Comparison of ENCODE assay signal across 8 cellular contexts in genomic region chr11:116927163-116927772, GRCh38.
DNase-seq lines count a peak whose midpoint lies in the region; ATAC-seq lines count a peak whose summit lies in the region.

No MANE protein-coding gene starts in this region.

- DNase-seq in CD4-positive, alpha-beta memory T cell: peak; percentile 45 to 78 (median 57)
- peak; percentile 12 for DNase-seq in NCI-H69 (lab: John Stamatoyannopoulos, UW)
- peak; percentile 77 for DNase-seq in activated naive CD4-positive, alpha-beta T cell treated with anti-CD3 and anti-CD28 coated beads, Interleukin-2, amount 10 ng/mL, durations not matched to agents 7 days and 5 days
- peak in 7 of 9 donors; percentile 49 to 75 (median 65) for DNase-seq in naive thymus-derived CD4-positive, alpha-beta T cell
- DNase-seq in posterior vena cava (ENCODE audit: low spot score): no peak
- no peak for DNase-seq in NCI-H226
- DNase-seq in NCI-H446 (lab: John Stamatoyannopoulos, UW): no peak

- peak overlapping the region in 1 of 2 donors; percentile 24 for H3K4me3 ChIP-seq in CD4-positive, alpha-beta memory T cell (ENCODE audit: low read length in 2 of 2)
- H3K4me3 ChIP-seq in naive thymus-derived CD4-positive, alpha-beta T cell (ENCODE audit: low read length): peak overlapping the region; percentile 18

- peak; percentile 52 for ATAC-seq in naive thymus-derived CD4-positive, alpha-beta T cell
- ATAC-seq in GM18873 (IDR thresholded peaks at IDR 0.05; ENCODE audit: low FRiP score, unreplicated experiment): no peak

- intact Hi-C loops in CD4-positive, alpha-beta memory T cell (cut with micrococcal nuclease): loop anchor here (1.0 to 5.0 kb wide), 4 partner anchors 16 to 305 kb away; partner anchors contain the start of genes PCSK7 and RNF214
- intact Hi-C loops in naive thymus-derived CD4-positive, alpha-beta T cell (cut with micrococcal nuclease): loop anchor here (1.0 to 5.0 kb wide), 6 partner anchors 26 to 179 kb away; no protein-coding TSS in a partner anchor
- intact Hi-C loops in posterior vena cava (cut with DNase I): no loop called here

- H3K36me3 Mint-ChIP-seq in CD4-positive, alpha-beta memory T cell: peaks cover 9 to 22% of the 10 kb centered on the region in 2 donors
- H3K36me3 Mint-ChIP-seq in activated naive CD4-positive, alpha-beta T cell treated with anti-CD3 and anti-CD28 coated beads, Interleukin-2, amount 10 ng/mL, durations not matched to agents 7 days and 5 days: peaks cover 32% of the 10 kb centered on the region
- H3K36me3 Mint-ChIP-seq in naive thymus-derived CD4-positive, alpha-beta T cell: peaks cover 0 to 21% (median 12%) of the 10 kb centered on the region in 5 donors

- H3K27me3 ChIP-seq in CD4-positive, alpha-beta memory T cell (ENCODE audit: insufficient read depth, low read length): no peaks in the 10 kb centered on the region
- H3K27me3 ChIP-seq in naive thymus-derived CD4-positive, alpha-beta T cell (ENCODE audit: control insufficient read depth in 2 of 2, insufficient read depth in 2 of 2, low read length in 2 of 2): no peaks in the 10 kb centered on the region

- CTCF ChIA-PET in CD4-positive, alpha-beta memory T cell (lab: Charles Lee; ENCODE audit: partially characterized antibody): interaction anchor here (1.0 to 3.1 kb wide), 10 partner anchors 10 to 179 kb away, joined by 3 to 18 read pairs (median 4); partner anchors contain the start of gene SIK3
- CTCF ChIA-PET in activated naive CD4-positive, alpha-beta T cell treated with anti-CD3 and anti-CD28 coated beads, Interleukin-2, amount 10 ng/mL, durations not matched to agents 7 days and 5 days (lab: Charles Lee): interaction anchor here (0.9 to 1.2 kb wide), 8 partner anchors 31 to 179 kb away, joined by 3 to 5 read pairs (median 4); partner anchors contain the start of gene SIK3
- CTCF ChIA-PET in naive thymus-derived CD4-positive, alpha-beta T cell (lab: Charles Lee): interaction anchor here (0.6 to 1.5 kb wide), 10 partner anchors 8 to 141 kb away, joined by 3 to 6 read pairs (median 4); no protein-coding TSS in a partner anchor

- peak overlapping the region; percentile 87 for H3K27ac ChIP-seq in CD4-positive, alpha-beta memory T cell (ENCODE audit: low read depth, low read length)
- peak overlapping the region; percentile 81 for H3K27ac ChIP-seq in naive thymus-derived CD4-positive, alpha-beta T cell (ENCODE audit: low read depth, low read length)

- H3K4me1 Mint-ChIP-seq in CD4-positive, alpha-beta memory T cell: peaks cover 63 to 90% (median 75%) of the 10 kb centered on the region in 4 donors
- peaks cover 88% of the 10 kb centered on the region for H3K4me1 Mint-ChIP-seq in activated naive CD4-positive, alpha-beta T cell treated with anti-CD3 and anti-CD28 coated beads, Interleukin-2, amount 10 ng/mL, durations not matched to agents 7 days and 5 days
- H3K4me1 Mint-ChIP-seq in naive thymus-derived CD4-positive, alpha-beta T cell: peaks cover 52 to 89% (median 82%) of the 10 kb centered on the region in 7 donors

- POLR2A ChIA-PET in CD4-positive, alpha-beta memory T cell (lab: Charles Lee; ENCODE audit: partially characterized antibody): interaction anchor here (1.2 to 7.6 kb wide), 3 partner anchors 74 to 171 kb away, joined by 3 to 92 read pairs (median 7); partner anchors contain the start of gene SIK3
- POLR2A ChIA-PET in naive thymus-derived CD4-positive, alpha-beta T cell (lab: Charles Lee): interaction anchor here (0.6 kb wide), 1 partner anchor 9 kb away, joined by 3 read pairs; no protein-coding TSS in a partner anchor

- peak overlapping the region; percentile 47 to 88 (median 74) for H3K4me3 Mint-ChIP-seq in CD4-positive, alpha-beta memory T cell
- H3K4me3 Mint-ChIP-seq in activated naive CD4-positive, alpha-beta T cell treated with anti-CD3 and anti-CD28 coated beads, Interleukin-2, amount 10 ng/mL, durations not matched to agents 7 days and 5 days: peak overlapping the region; percentile 48
- peak overlapping the region; percentile 56 to 85 (median 72) for H3K4me3 Mint-ChIP-seq in naive thymus-derived CD4-positive, alpha-beta T cell

- H3K36me3 ChIP-seq in CD4-positive, alpha-beta memory T cell (ENCODE audit: insufficient read depth, low read length): no peaks in the 10 kb centered on the region
- H3K36me3 ChIP-seq in naive thymus-derived CD4-positive, alpha-beta T cell (ENCODE audit: control insufficient read depth in 2 of 3, insufficient read depth in 3 of 3, low read length in 3 of 3): no peaks in the 10 kb centered on the region

- peak overlapping the region; percentile 92 to 99 (median 97) for H3K27ac Mint-ChIP-seq in CD4-positive, alpha-beta memory T cell
- H3K27ac Mint-ChIP-seq in activated naive CD4-positive, alpha-beta T cell treated with anti-CD3 and anti-CD28 coated beads, Interleukin-2, amount 10 ng/mL, durations not matched to agents 7 days and 5 days: peak overlapping the region; percentile 92
- H3K27ac Mint-ChIP-seq in naive thymus-derived CD4-positive, alpha-beta T cell: peak overlapping the region; percentile 64 to 98 (median 94)

- no peaks in the 10 kb centered on the region for H3K9me3 Mint-ChIP-seq in CD4-positive, alpha-beta memory T cell
- no peaks in the 10 kb centered on the region for H3K9me3 Mint-ChIP-seq in activated naive CD4-positive, alpha-beta T cell treated with anti-CD3 and anti-CD28 coated beads, Interleukin-2, amount 10 ng/mL, durations not matched to agents 7 days and 5 days
- H3K9me3 Mint-ChIP-seq in naive thymus-derived CD4-positive, alpha-beta T cell: peaks cover 0 to 1% (median 0%) of the 10 kb centered on the region in 11 donors

- H3K9me3 ChIP-seq in CD4-positive, alpha-beta memory T cell (ENCODE audit: control insufficient read depth in 1 of 2, low read length in 2 of 2): no peaks in the 10 kb centered on the region
- H3K9me3 ChIP-seq in naive thymus-derived CD4-positive, alpha-beta T cell (ENCODE audit: control insufficient read depth in 2 of 3, low read length in 3 of 3): no peaks in the 10 kb centered on the region

- H3K4me1 ChIP-seq in CD4-positive, alpha-beta memory T cell (ENCODE audit: insufficient read depth, low read length): peaks cover 92% of the 10 kb centered on the region
- H3K4me1 ChIP-seq in naive thymus-derived CD4-positive, alpha-beta T cell (ENCODE audit: control insufficient read depth in 2 of 2, insufficient read depth in 2 of 2, low read length in 2 of 2): peaks cover 76 to 79% of the 10 kb centered on the region in 2 donors

- no peaks in the 10 kb centered on the region for H3K27me3 Mint-ChIP-seq in CD4-positive, alpha-beta memory T cell
- no peaks in the 10 kb centered on the region for H3K27me3 Mint-ChIP-seq in activated naive CD4-positive, alpha-beta T cell treated with anti-CD3 and anti-CD28 coated beads, Interleukin-2, amount 10 ng/mL, durations not matched to agents 7 days and 5 days
- no peaks in the 10 kb centered on the region for H3K27me3 Mint-ChIP-seq in naive thymus-derived CD4-positive, alpha-beta T cell

Comparison
In these comparisons a context has a peak if more than half of its experiments do, and no peak if none do; other contexts are left out.
1. DNase-seq: peak in CD4-positive, alpha-beta memory T cell (5 of 5), NCI-H69 (single experiment), activated naive CD4-positive, alpha-beta T cell treated with anti-CD3 and anti-CD28 coated beads, Interleukin-2, amount 10 ng/mL, durations not matched to agents 7 days and 5 days (single experiment) and naive thymus-derived CD4-positive, alpha-beta T cell (7 of 9); none in posterior vena cava (single experiment), NCI-H226 (single experiment) and NCI-H446 (0 of 2).
2. intact Hi-C loops: an anchor here in CD4-positive, alpha-beta memory T cell (1.0 to 5.0 kb wide) and naive thymus-derived CD4-positive, alpha-beta T cell (1.0 to 5.0 kb wide); none called in posterior vena cava.
3. Peak in every context shown above with its lines, with median percentiles within 50 percentile points of each other: H3K27ac Mint-ChIP-seq and H3K4me3 Mint-ChIP-seq.